In genomic region chr6:141288947-141289346, GRCh38 we compare ENCODE assay signal across 25 cellular contexts.
"Had no signal": no experiment of that assay in that cellular context is flagged by ENCODE, and none has a peak within 500 bp of the region (broad histone marks: within the 10 kb centered on the region; RNA-seq: fewer than 3 reads in every experiment).

No MANE protein-coding gene starts in this region.

- H3K36me3 ChIP-seq: heart right ventricle, left lung, lower lobe of right lung, neural progenitor cell, neutrophil, ovary, prostate gland, stomach, thyroid gland, transverse colon, uterus had no signal

- H3K9me3 ChIP-seq: neutrophil, ovary, prostate gland, testis, thyroid gland, uterus had no signal

- H3K9ac ChIP-seq: neural progenitor cell had no signal

- H3K4me3 ChIP-seq: heart right ventricle, hepatocyte, left lung, lower lobe of right lung, neural progenitor cell, ovary, prostate gland, skin epidermis, stomach, testis, thyroid gland, transverse colon, uterus had no signal

- H3K4me2 ChIP-seq: hepatocyte, neural progenitor cell had no signal

- DNase-seq: heart right ventricle; left colon; lower lobe of right lung; mammary epithelial cell; mesenchymal stem cell; naive thymus-derived CD8-positive, alpha-beta T cell; occipital lobe; ovary; retina; stimulated activated CD4-positive, alpha-beta T cell treated with anti-CD3 and anti-CD28 coated beads, Interleukin-4, amount 100 ng/mL, for 24 hours; stimulated activated naive B cell treated with anti-CD40 and anti-IgM and Interleukin-4, amounts not matched to agents 10 μg/mL and 1 μg/mL and 100 μg/mL, for 72 hours; stimulated activated naive CD8-positive, alpha-beta T cell treated with anti-CD3 and anti-CD28 coated beads, Interleukin-15, Interleukin-2, amounts not matched to agents 100 U/mL and 50 U/mL, for 24 hours; stomach; testis; thyroid gland; transverse colon; uterus had no signal

- H3K27ac Mint-ChIP-seq: naive thymus-derived CD8-positive, alpha-beta T cell; nephron; neural progenitor cell; stimulated activated naive B cell treated with anti-CD40 and anti-IgM and Interleukin-4, amounts not matched to agents 10 μg/mL and 1 μg/mL and 100 μg/mL, for 72 hours had no signal

- H3K27me3 Mint-ChIP-seq: naive thymus-derived CD8-positive, alpha-beta T cell; stimulated activated naive B cell treated with anti-CD40 and anti-IgM and Interleukin-4, amounts not matched to agents 10 μg/mL and 1 μg/mL and 100 μg/mL, for 72 hours had no signal

- H3K4me1 ChIP-seq: heart right ventricle, left lung, lower lobe of right lung, neural progenitor cell, prostate gland, stomach, testis, thyroid gland, transverse colon, uterus had no signal

- H3K27ac ChIP-seq: heart right ventricle, hepatocyte, left lung, lower lobe of right lung, neural progenitor cell, neutrophil, ovary, prostate gland, skin epidermis, stomach, testis, thyroid gland, transverse colon, uterus had no signal

- H2AFZ ChIP-seq: hepatocyte, neural progenitor cell had no signal

- H3K4me1 Mint-ChIP-seq: naive thymus-derived CD8-positive, alpha-beta T cell; nephron; neural progenitor cell; stimulated activated naive B cell treated with anti-CD40 and anti-IgM and Interleukin-4, amounts not matched to agents 10 μg/mL and 1 μg/mL and 100 μg/mL, for 72 hours had no signal

- H3K4me3 Mint-ChIP-seq: naive thymus-derived CD8-positive, alpha-beta T cell; nephron; neural progenitor cell; stimulated activated naive B cell treated with anti-CD40 and anti-IgM and Interleukin-4, amounts not matched to agents 10 μg/mL and 1 μg/mL and 100 μg/mL, for 72 hours had no signal

- H3K27me3 ChIP-seq: heart right ventricle, hepatocyte, left lung, neural progenitor cell, neutrophil, ovary, stomach, testis, thyroid gland, transverse colon, uterus had no signal

- H3K79me2 ChIP-seq: hepatocyte had no signal

- H3K36me3 Mint-ChIP-seq: neural progenitor cell had no signal

- ATAC-seq: heart right ventricle; left colon; left lung; lower lobe of right lung; naive thymus-derived CD8-positive, alpha-beta T cell; sciatic nerve; stimulated activated naive B cell treated with anti-CD40 and anti-IgM and Interleukin-4, amounts not matched to agents 10 μg/mL and 1 μg/mL and 100 μg/mL, for 72 hours; stimulated activated naive CD8-positive, alpha-beta T cell treated with anti-CD3 and anti-CD28 coated beads, Interleukin-15, Interleukin-2, amounts not matched to agents 100 U/mL and 50 U/mL, for 24 hours had no signal
